Comparison of ENCODE assay signal across 1 cellular context in genomic region chr4:139176299-139177048, GRCh38.
TF ChIP-seq lines count a peak whose summit lies in the region.

No MANE protein-coding gene starts in this region.

TF ChIP-seq in K562, 482 proteins besides CTCF, POLR2A, EP300 and RAD21 (continued from another document and continues in another):
- TF ChIP-seq TCF15 (CRISPR knock-in tag; IDR thresholded peaks at IDR 0.05) (no peak), SREBF1 (IDR thresholded peaks at IDR 0.05; ENCODE audit: borderline replicate concordance, low read depth, low read length) (no peak), TBL1XR1 (IDR thresholded peaks at IDR 0.05; ENCODE audit: low read length in 2 of 2) (no peak; a peak in 1 of 4 replicates), ELK3 (CRISPR knock-in tag; IDR thresholded peaks at IDR 0.05) (no peak), SMAD2 (IDR thresholded peaks at IDR 0.05; ENCODE audit: low read depth, low read length) (no peak), SMARCE1 (IDR thresholded peaks at IDR 0.05) (no peak), NUFIP1 (IDR thresholded peaks at IDR 0.05; ENCODE audit: partially characterized antibody) (no peak), UBTF (IDR thresholded peaks at IDR 0.05; ENCODE audit: borderline replicate concordance in 1 of 2, low read depth in 2 of 2, low read length in 2 of 2) (peak; percentile 88 to 92; a peak in 3 of 4 replicates), PTBP1 (IDR thresholded peaks at IDR 0.05; ENCODE audit: low read depth, low read length) (no peak), THRB (CRISPR knock-in tag; conservative IDR thresholded peaks at IDR 0.05) (0 out of 2 replicates have a peak, but pooled peaks have one; percentile 27), JUN (IDR thresholded peaks at IDR 0.05; ENCODE audit: borderline replicate concordance, low read depth, low read length) (no peak), JUN (CRISPR knock-in tag; IDR thresholded peaks at IDR 0.05; ENCODE audit: borderline replicate concordance) (no peak), PREB (CRISPR knock-in tag; IDR thresholded peaks at IDR 0.05) (0 out of 2 replicates have a peak, but pooled peaks have one; percentile 71), GTF2B (IDR thresholded peaks at IDR 0.05; ENCODE audit: extremely low read depth, insufficient read length) (no peak), SP2 (IDR thresholded peaks at IDR 0.05; ENCODE audit: extremely low read depth, low read depth, low read length, poor library complexity, severe bottlenecking) (no peak), MTF1 (CRISPR knock-in tag; IDR thresholded peaks at IDR 0.05; ENCODE audit: borderline replicate concordance) (no peak), ZNF282 (CRISPR knock-in tag; IDR thresholded peaks at IDR 0.05) (0 out of 2 replicates have a peak, but pooled peaks have one; percentile 77), ZNF740 (CRISPR knock-in tag; IDR thresholded peaks at IDR 0.05) (peak; percentile 93), ZNF740 (tag; IDR thresholded peaks at IDR 0.05) (peak in 1 of 2 experiments; percentile 82; a peak in 2 of 4 replicates), NFATC3 (IDR thresholded peaks at IDR 0.05) (no peak), MXI1 (IDR thresholded peaks at IDR 0.05; ENCODE audit: low read depth, low read length) (no peak), RREB1 (CRISPR knock-in tag; IDR thresholded peaks at IDR 0.05) (no peak), SETDB1 (IDR thresholded peaks at IDR 0.05; ENCODE audit: low read length) (no peak), ZBTB7A (IDR thresholded peaks at IDR 0.05; ENCODE audit: borderline replicate concordance, control insufficient read depth, low read depth, low read length) (peak; percentile 92), HEY1 (CRISPR knock-in tag; IDR thresholded peaks at IDR 0.05; ENCODE audit: borderline replicate concordance) (no peak), KDM2B (CRISPR knock-in tag; IDR thresholded peaks at IDR 0.05) (no peak), HCFC1 (IDR thresholded peaks at IDR 0.05; ENCODE audit: low read depth, low read length) (no peak; the same call in 1 of the 2 replicates), BRD4 (IDR thresholded peaks at IDR 0.05) (0 out of 2 replicates have a peak, but pooled peaks have one; percentile 53), TAF9B (IDR thresholded peaks at IDR 0.05; ENCODE audit: partially characterized antibody) (no peak), ZBTB26 (CRISPR knock-in tag; IDR thresholded peaks at IDR 0.05) (no peak), ELF2 (CRISPR knock-in tag; IDR thresholded peaks at IDR 0.05) (no peak), HOMEZ (CRISPR knock-in tag; IDR thresholded peaks at IDR 0.05) (no peak), HDAC3 (IDR thresholded peaks at IDR 0.05; ENCODE audit: borderline replicate concordance, partially characterized antibody) (no peak), TRIM28 (IDR thresholded peaks at IDR 0.05) (no peak), STAT6 (CRISPR knock-in tag; IDR thresholded peaks at IDR 0.05) (no peak)
